In genomic region chr3:136989781-136990524, GRCh38 we compare ENCODE assay signal across 27 cellular contexts. TPM values are rescaled to one million over a fixed set of nuclear protein-coding genes. Genes with fewer than 3 reads are reported as not detected.
DNase-seq lines count a peak whose midpoint lies in the region; TF ChIP-seq lines count a peak whose summit lies in the region.
"Had no signal": no experiment of that assay in that cellular context is flagged by ENCODE, and none has a peak within 500 bp of the region (broad histone marks: within the 10 kb centered on the region; RNA-seq: fewer than 3 reads in every experiment).

No MANE protein-coding gene starts in this region.

- H3K4me1 ChIP-seq in esophagus muscularis mucosa (peaks cover 6 to 9% (median 8%) of the 10 kb centered on the region in 4 donors), prostate gland (replicated peaks) (no peaks in the 10 kb centered on the region)
- H3K4me1 ChIP-seq: BE2C, SJSA1 had no signal

- TF ChIP-seq CTCF in LNCaP clone FGC (IDR thresholded peaks at IDR 0.05; ENCODE audit: control insufficient read depth, extremely low read depth, insufficient read depth) = no peak
- no peak for TF ChIP-seq CTCF in esophagus muscularis mucosa (IDR thresholded peaks at IDR 0.05)
- no peak for TF ChIP-seq CTCF in prostate gland (IDR thresholded peaks at IDR 0.05)
- TF ChIP-seq CTCF in lower leg skin (IDR thresholded peaks at IDR 0.05) = no peak

- H3K36me3 ChIP-seq in esophagus muscularis mucosa (no peaks in the 10 kb centered on the region), prostate gland (no peaks in the 10 kb centered on the region)
- H3K36me3 ChIP-seq: BE2C, left lung, neutrophil, sigmoid colon, SJSA1, tibial nerve had no signal

- TF ChIP-seq POLR2A in esophagus muscularis mucosa (IDR thresholded peaks at IDR 0.05; ENCODE audit: low read depth) (no peak), prostate gland (IDR thresholded peaks at IDR 0.05) (no peak), lower leg skin (IDR thresholded peaks at IDR 0.05) (no peak)

- intact Hi-C loops in esophagus muscularis mucosa (cut with DNase I) (no loop called here), prostate gland (cut with DNase I) (no loop called here), lower leg skin (cut with DNase I; ENCODE audit: low total_unique reads) (no loop called here)

- WGBS in esophagus muscularis mucosa = 98% methylated on average over 4 of the region's 4 CpGs
- WGBS in prostate gland = 65% methylated on average over 4 of the region's 4 CpGs
- WGBS in lower leg skin, 2 donors = 68 to 78% methylated on average over 4 of the region's 4 CpGs

- no peak overlapping the region for H3K27ac ChIP-seq in esophagus muscularis mucosa (replicated peaks in 1 of 4)
- H3K27ac ChIP-seq in prostate gland = no peak overlapping the region
- H3K27ac ChIP-seq: left lung, neutrophil, psoas muscle, sigmoid colon, SJSA1, tibial nerve, VCaP had no signal

- H3K9me3 ChIP-seq in esophagus muscularis mucosa = no peaks in the 10 kb centered on the region
- no peaks in the 10 kb centered on the region for H3K9me3 ChIP-seq in prostate gland
- H3K9me3 ChIP-seq: BE2C, left lung, neutrophil, psoas muscle, sigmoid colon, SJSA1, tibial nerve had no signal

- DNase-seq in NCI-H82 (lab: John Stamatoyannopoulos, UW) = peak; percentile 60
- no peak for DNase-seq in NCI-H82 treated with DMSO at 0.1 percent for 48 hours (lab: John Stamatoyannopoulos, UW; ENCODE audit: unreplicated experiment)
- peak; percentile 56 for DNase-seq in LNCaP clone FGC (ENCODE audit: low read depth)
- peak; percentile 70 for DNase-seq in esophagus muscularis mucosa (ENCODE audit: extremely low spot score)
- peak; percentile 25 for DNase-seq in prostate gland (ENCODE audit: low spot score)
- no peak for DNase-seq in OCI-M1 (lab: John Stamatoyannopoulos, UW)
- no peak for DNase-seq in AG20443 (ENCODE audit: low spot score)
- no peak for DNase-seq in lower leg skin (ENCODE audit: low spot score in 2 of 2)
- DNase-seq: ACHN; activated CD4-positive, alpha-beta T cell treated with anti-CD3 and anti-CD28 coated beads for 36 hours; activated effector memory CD4-positive, alpha-beta T cell treated with Interleukin-2 at 50 U/mL for 16 hours; activated naive CD8-positive, alpha-beta T cell treated with anti-CD3 and anti-CD28 coated beads for 36 hours; anterior cingulate cortex; BE2C; KG1; left lung; naive B cell; NCI-H1417 treated with DMSO at 0.1 percent for 48 hours; NCI-H526; psoas muscle; sigmoid colon; stimulated activated CD4-positive, alpha-beta T cell treated with anti-CD3 and anti-CD28 coated beads, Interleukin-4, amount 100 ng/mL, for 24 hours; T-helper 9 cell had no signal

- H3K27me3 ChIP-seq in esophagus muscularis mucosa (no peaks in the 10 kb centered on the region), prostate gland (replicated peaks; ENCODE audit: insufficient read depth) (no peaks in the 10 kb centered on the region)
- H3K27me3 ChIP-seq: BE2C, left lung, neutrophil, sigmoid colon, SJSA1, tibial nerve had no signal

- H3K4me3 ChIP-seq in LNCaP clone FGC (ENCODE audit: low read depth, low read length) (no peak overlapping the region), esophagus muscularis mucosa (no peak overlapping the region), prostate gland (no peak overlapping the region), lower leg skin (ENCODE audit: low read depth, poor library complexity, severe bottlenecking) (no peak overlapping the region)
- H3K4me3 ChIP-seq: left lung, psoas muscle, sigmoid colon, SJSA1, tibial nerve had no signal

- TF ChIP-seq EP300 in esophagus muscularis mucosa (IDR thresholded peaks at IDR 0.05) = no peak

RNA-seq across cellular contexts. Expression of gene IL20RB, which starts 32.2 kb away (rescaled TPM):
- 1 to 10 TPM in 2 of 4 donors, under 1 TPM in 2; 0.75 to 1.4 (median 1.1) TPM for total RNA-seq in esophagus muscularis mucosa
- total RNA-seq in prostate gland = 1 to 10 TPM in 1 of 2 donors, under 1 TPM in 1; 0.14 to 2.5 TPM
- 100 to 1,000 TPM; 257 to 288 (median 273) TPM for total RNA-seq in lower leg skin

Comparison
In these comparisons a context has a peak if more than half of its experiments do, and no peak if none do; other contexts are left out.
1. DNase-seq: peak in NCI-H82 (single experiment), LNCaP clone FGC (single experiment), esophagus muscularis mucosa (single experiment) and prostate gland (single experiment); none in NCI-H82 treated with DMSO at 0.1 percent for 48 hours (single experiment), OCI-M1 (single experiment), AG20443 (single experiment) and lower leg skin (0 of 2).
2. RNA of gene IL20RB, which starts 32.2 kb away (total RNA-seq): 257 to 288 TPM in lower leg skin; 0.14 to 2.5 TPM in prostate gland and 0.75 to 1.4 TPM in esophagus muscularis mucosa; every median in the first group is over 10 times any median in the second.